In genomic region chr5:181221792-181222629, GRCh38 we compare ENCODE assay signal across 8 cellular contexts. TPM values are rescaled to one million over a fixed set of nuclear protein-coding genes. Genes with fewer than 3 reads are reported as not detected.
DNase-seq lines count a peak whose midpoint lies in the region; ATAC-seq, FAIRE-seq and TF ChIP-seq lines count a peak whose summit lies in the region.

No MANE protein-coding gene starts in this region.

- no peak for TF ChIP-seq CTCF in astrocyte of the spinal cord (IDR thresholded peaks at IDR 0.05; ENCODE audit: low read depth, low read length)

- peaks cover 32% of the 10 kb centered on the region for H3K4me1 ChIP-seq in SJSA1 (replicated peaks)

- H3K9me3 ChIP-seq in SJSA1 (replicated peaks) (no peaks in the 10 kb centered on the region), iPS-18c (ENCODE audit: control insufficient read depth, insufficient read depth, low read length) (no peaks in the 10 kb centered on the region)

- peak overlapping the region; percentile 87 for H3K27ac ChIP-seq in SJSA1

- ATAC-seq in HG02870 (IDR thresholded peaks at IDR 0.05; ENCODE audit: unreplicated experiment), result peak; percentile 31

- H3K27me3 ChIP-seq in SJSA1 (replicated peaks), result no peaks in the 10 kb centered on the region

- H3K36me3 ChIP-seq in SJSA1, result peaks cover 12% of the 10 kb centered on the region; the same call in 1 of the 2 replicates

- in situ Hi-C loops in astrocyte of the spinal cord (cut with HindIII; ENCODE audit: low sequenced_read_pairs), result no loop called here

- DNase-seq in GM12891 (ENCODE audit: insufficient read length, low spot score) (no peak), SJSA1 (ENCODE audit: low read depth in 1 of 2, low spot score in 2 of 2) (peak; percentile 98 to 100), astrocyte of the spinal cord (ENCODE audit: low read depth, low spot score) (peak; percentile 93), smooth muscle cell of the brain vasculature (ENCODE audit: low read depth, low spot score) (peak; percentile 80), T1000 (lab: John Stamatoyannopoulos, UW) (no peak), midbrain (lab: John Stamatoyannopoulos, UW) (no peak)

- FAIRE-seq in GM12891 (lab: Jason Lieb, UNC), result peak; percentile 87

- H3K4me3 ChIP-seq in SJSA1 (peak overlapping the region; percentile 75), astrocyte of the spinal cord (ENCODE audit: low read depth, low read length) (peak overlapping the region; percentile 83), iPS-18c (ENCODE audit: insufficient read depth, low read depth, low read length) (peak overlapping the region; percentile 96)

- no peak for TF ChIP-seq POLR2A in GM12891 (IDR thresholded peaks at IDR 0.05; ENCODE audit: low read depth, low read length)

TF ChIP-seq in GM12891, 5 proteins besides CTCF, POLR2A, EP300 and RAD21:
- TF ChIP-seq PAX5 (IDR thresholded peaks at IDR 0.05; ENCODE audit: insufficient read depth, low read length, severe bottlenecking) (no peak), POU2F2 (IDR thresholded peaks at IDR 0.05; ENCODE audit: low read depth, low read length) (peak; percentile 3; the same call in 1 of the 2 replicates), TAF1 (IDR thresholded peaks at IDR 0.05; ENCODE audit: low read depth, low read length) (0 out of 2 replicates have a peak, but pooled peaks have one; percentile 8)

RNA-seq across cellular contexts. Expression of gene TRIM41, which starts 1.1 kb away (rescaled TPM):
- polyA plus RNA-seq in GM12891 (2012; ENCODE audit: low read depth, missing spikeins), result 19.7 TPM
- total RNA-seq in SJSA1 (2014; rRNA removed; shearing (Covaris generic)), result 10.6 and 14.0 TPM in 2 replicates

RNA-seq across cellular contexts. Expression of gene TRIM7, which starts 17.0 kb away (rescaled TPM):
- polyA plus RNA-seq in GM12891 (2012; ENCODE audit: low read depth, missing spikeins), result 0.19 TPM
- total RNA-seq in SJSA1 (2014; rRNA removed; shearing (Covaris generic)), result 28.0 and 45.2 TPM in 2 replicates

RNA-seq across cellular contexts. Expression of gene RACK1, which starts 21.7 kb away (rescaled TPM):
- polyA plus RNA-seq in GM12891 (2012; ENCODE audit: low read depth, missing spikeins), result 4,085 TPM
- 2,705 and 2,892 TPM in 2 replicates for total RNA-seq in SJSA1 (2014; rRNA removed; shearing (Covaris generic))

RNA-seq across cellular contexts. Expression of gene TRIM52, which starts 38.9 kb away (rescaled TPM):
- 8.0 TPM for polyA plus RNA-seq in GM12891 (2012; ENCODE audit: low read depth, missing spikeins)
- total RNA-seq in SJSA1 (2014; rRNA removed; shearing (Covaris generic)), result 2.4 and 5.2 TPM in 2 replicates

Comparison
In these comparisons a context has a peak if more than half of its experiments do, and no peak if none do; other contexts are left out.
1. DNase-seq: peak in SJSA1 (2 of 2), astrocyte of the spinal cord (single experiment) and smooth muscle cell of the brain vasculature (single experiment); none in GM12891 (single experiment), T1000 (single experiment) and midbrain (single experiment).
2. Peak in every context shown above with its lines, with median percentiles within 50 percentile points of each other: H3K4me3 ChIP-seq.